8 cellular contexts compared by ENCODE assay signal in the genomic region with DNA sequence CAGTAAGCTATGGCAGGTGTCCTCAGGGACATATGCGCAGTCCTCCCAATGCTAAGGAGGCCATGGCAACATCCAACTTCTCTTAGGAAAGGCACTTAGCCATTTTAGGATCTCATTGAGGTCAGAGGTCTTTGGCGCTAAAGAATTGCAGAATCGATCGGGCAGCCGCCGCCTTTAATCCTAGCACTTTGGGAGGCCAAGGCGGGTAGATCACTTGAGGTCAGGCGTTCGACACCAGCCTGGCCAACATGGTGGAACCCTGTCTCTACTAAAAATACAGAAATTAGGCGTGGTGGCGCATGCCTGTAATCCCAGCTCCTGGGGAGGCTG. TPM values are rescaled to one million over a fixed set of nuclear protein-coding genes. Genes with fewer than 3 reads are reported as not detected.
DNase-seq lines count a peak whose midpoint lies in the region; ATAC-seq and TF ChIP-seq lines count a peak whose summit lies in the region.

No MANE protein-coding gene starts in this region.

- peak overlapping the region; percentile 97 for H3K4me3 ChIP-seq in ACC112 (ENCODE audit: low read depth, low read length)
- H3K4me3 ChIP-seq in HUES64 (ENCODE audit: low read length): peak overlapping the region; percentile 92
- H3K4me3 ChIP-seq in body of pancreas: no peak overlapping the region
- peak overlapping the region; percentile 50 for H3K4me3 ChIP-seq in mucosa of stomach (ENCODE audit: low read length)

- H3K36me3 ChIP-seq in ACC112 (ENCODE audit: insufficient read depth, low read length) (no peaks in the 10 kb centered on the region), HUES64 (ENCODE audit: insufficient read depth, low read length) (peaks cover 11% of the 10 kb centered on the region), body of pancreas (replicated peaks in 1 of 2; ENCODE audit: insufficient read depth in 1 of 2, low read depth in 2 of 2) (no peaks in the 10 kb centered on the region), mucosa of stomach (ENCODE audit: control insufficient read depth, insufficient read depth, low read length) (no peaks in the 10 kb centered on the region)

- WGBS in HUES64: 95% methylated on average over 11 of the region's 11 CpGs
- WGBS in body of pancreas, 2 donors: 93 to 98% methylated on average over 10 to 11 of the region's 11 CpGs

- ATAC-seq in body of pancreas: no peak
- no peak for ATAC-seq in HG03565 (IDR thresholded peaks at IDR 0.05; ENCODE audit: unreplicated experiment)
- no peak for ATAC-seq in HG03457 (IDR thresholded peaks at IDR 0.05; ENCODE audit: unreplicated experiment)
- no peak for ATAC-seq in GM18873 (IDR thresholded peaks at IDR 0.05; ENCODE audit: low FRiP score, unreplicated experiment)

- TF ChIP-seq CTCF in body of pancreas (IDR thresholded peaks at IDR 0.05): no peak

- DNase-seq in body of pancreas (no peak), activated gamma-delta T cell (lab: John Stamatoyannopoulos, UW) (no peak)

- no peak for TF ChIP-seq POLR2A in body of pancreas (IDR thresholded peaks at IDR 0.05)

- H3K4me1 ChIP-seq in ACC112 (ENCODE audit: control insufficient read depth, insufficient read depth, low read length, unreplicated experiment) (peaks cover 5% of the 10 kb centered on the region), HUES64 (ENCODE audit: insufficient read depth, low read length) (no peaks in the 10 kb centered on the region), body of pancreas (peaks cover 27% of the 10 kb centered on the region), mucosa of stomach (ENCODE audit: control insufficient read depth, insufficient read depth, low read length) (peaks cover 5% of the 10 kb centered on the region)

- H3K9me3 ChIP-seq in HUES64 (ENCODE audit: insufficient read depth, low read depth, low read length): no peaks in the 10 kb centered on the region
- no peaks in the 10 kb centered on the region for H3K9me3 ChIP-seq in body of pancreas
- no peaks in the 10 kb centered on the region for H3K9me3 ChIP-seq in mucosa of stomach (ENCODE audit: control insufficient read depth, low read length)

- H3K27ac ChIP-seq in ACC112 (ENCODE audit: low read depth, low read length) (no peak overlapping the region), HUES64 (ENCODE audit: low read depth, low read length) (no peak overlapping the region; the same call in 1 of the 2 replicates), body of pancreas (peak overlapping the region in 3 of 4 donors; percentile 86 to 91 (median 90))

- no peak overlapping the region for H2AFZ ChIP-seq in ACC112 (ENCODE audit: low read length, unreplicated experiment)

- H3K27me3 ChIP-seq in ACC112 (ENCODE audit: insufficient read depth, low read length) (no peaks in the 10 kb centered on the region), HUES64 (ENCODE audit: insufficient read depth, low read length) (no peaks in the 10 kb centered on the region), body of pancreas (no peaks in the 10 kb centered on the region), mucosa of stomach (ENCODE audit: control insufficient read depth, insufficient read depth, low read length) (no peaks in the 10 kb centered on the region)

- intact Hi-C loops in body of pancreas (cut with DNase I): no loop called here

- peaks cover 27% of the 10 kb centered on the region for H3K79me2 ChIP-seq in ACC112 (ENCODE audit: control insufficient read depth, insufficient read depth, low read length, unreplicated experiment)

- H3K9ac ChIP-seq in HUES64 (ENCODE audit: low read depth, low read length) (no peak overlapping the region), mucosa of stomach (ENCODE audit: low read length) (peak overlapping the region; percentile 70)

RNA-seq across cellular contexts. Expression of gene CHID1, which starts 1.2 kb away (rescaled TPM):
- 48.5 TPM for polyA plus RNA-seq in HUES64 (2013, experiment 1 of 2)
- polyA plus RNA-seq in HUES64 (2013, experiment 2 of 2): 53.3 TPM
- 10 to 100 TPM; 39.4 to 81.4 TPM for total RNA-seq in body of pancreas

RNA-seq across cellular contexts. Expression of gene AP2A2, which starts 13.8 kb away (rescaled TPM):
- polyA plus RNA-seq in HUES64 (2013, experiment 1 of 2): 49.3 TPM
- 47.2 TPM for polyA plus RNA-seq in HUES64 (2013, experiment 2 of 2)
- total RNA-seq in body of pancreas: 10 to 100 TPM; 40.7 to 77.8 TPM

Comparison
In these comparisons a context has a peak if more than half of its experiments do, and no peak if none do; other contexts are left out.
1. H3K27ac ChIP-seq: peak in body of pancreas (3 of 4); none in ACC112 (single experiment) and HUES64 (single experiment).
2. H3K4me3 ChIP-seq: peak in ACC112 (single experiment), HUES64 (single experiment) and mucosa of stomach (single experiment); none in body of pancreas (0 of 2).